14 cellular contexts compared by ENCODE assay signal in genomic region chr20:50521221-50521642, GRCh38. TPM values are rescaled to one million over a fixed set of nuclear protein-coding genes. Genes with fewer than 3 reads are reported as not detected.
DNase-seq lines count a peak whose midpoint lies in the region; ATAC-seq and TF ChIP-seq lines count a peak whose summit lies in the region.
"Had no signal": no experiment of that assay in that cellular context is flagged by ENCODE, and none has a peak within 500 bp of the region (broad histone marks: within the 10 kb centered on the region; RNA-seq: fewer than 3 reads in every experiment).

No MANE protein-coding gene starts in this region.

- CTCF ChIA-PET in activated B cell treated with CpG ODN at 0.5 μM for 24 hours (lab: Charles Lee), result interaction anchor here (1.4 to 1.5 kb wide), 2 partner anchors 15 to 55 kb away, joined by 3 to 5 read pairs; no protein-coding TSS in a partner anchor

- peak overlapping the region; percentile 96 for H3K27ac Mint-ChIP-seq in activated T-cell treated with anti-CD3 and anti-CD28 coated beads, Interleukin-2, amount 50 U/mL, for 24 hours
- H3K27ac Mint-ChIP-seq in activated B cell treated with CpG ODN at 0.5 μM for 24 hours (peak overlapping the region; percentile 96), immature natural killer cell (peak overlapping the region; percentile 73 to 91 (median 78))

- ATAC-seq in activated B cell treated with CpG ODN at 0.5 μM for 24 hours (ENCODE audit: low read depth), result no peak
- no peak for ATAC-seq in HG02798 (IDR thresholded peaks at IDR 0.05; ENCODE audit: poor library complexity, unreplicated experiment)
- no peak for ATAC-seq in HG03521 (IDR thresholded peaks at IDR 0.05; ENCODE audit: unreplicated experiment)
- ATAC-seq in GM18868 (IDR thresholded peaks at IDR 0.05; ENCODE audit: unreplicated experiment), result no peak

- POLR2A ChIA-PET in activated B cell treated with CpG ODN at 0.5 μM for 24 hours (lab: Charles Lee), result interaction anchor here (0.9 to 61.9 kb wide), 3 partner anchors 7 to 61 kb away, joined by 3 to 1679 read pairs (median 1679); partner anchors contain the start of gene PTPN1

- no peaks in the 10 kb centered on the region for H3K27me3 Mint-ChIP-seq in activated T-cell treated with anti-CD3 and anti-CD28 coated beads, Interleukin-2, amount 50 U/mL, for 24 hours
- H3K27me3 Mint-ChIP-seq in activated B cell treated with CpG ODN at 0.5 μM for 24 hours (no peaks in the 10 kb centered on the region), immature natural killer cell (ENCODE audit: low read depth in 3 of 3) (peaks cover 0 to 4% (median 0%) of the 10 kb centered on the region in 3 donors)

- no peak overlapping the region for H3K4me3 Mint-ChIP-seq in activated T-cell treated with anti-CD3 and anti-CD28 coated beads, Interleukin-2, amount 50 U/mL, for 24 hours
- H3K4me3 Mint-ChIP-seq in activated B cell treated with CpG ODN at 0.5 μM for 24 hours (peak overlapping the region; percentile 38), immature natural killer cell (peak overlapping the region in 3 of 5 donors; percentile 11 to 57 (median 34))

- no peak for DNase-seq in activated T-cell treated with anti-CD3 and anti-CD28 coated beads, Interleukin-2, amount 50 U/mL, for 24 hours
- DNase-seq in activated T-cell treated with anti-CD3 and anti-CD28 coated beads for 4 hours (no peak), activated B cell treated with CpG ODN at 0.5 μM for 24 hours (no peak), immature natural killer cell (no peak)
- DNase-seq in stimulated activated CD8-positive, alpha-beta memory T cell treated with anti-CD3 and anti-CD28 coated beads, Interleukin-4, amount 100 ng/mL, for 48 hours, result peak; percentile 14
- DNase-seq: colonic mucosa, DMS153, mesendoderm, NCI-H1694, NCI-H524 treated with DMSO at 0.1 percent for 48 hours, T-helper 9 cell had no signal

- H3K9me3 Mint-ChIP-seq in activated T-cell treated with anti-CD3 and anti-CD28 coated beads, Interleukin-2, amount 50 U/mL, for 24 hours, result no peaks in the 10 kb centered on the region
- H3K9me3 Mint-ChIP-seq in activated B cell treated with CpG ODN at 0.5 μM for 24 hours (no peaks in the 10 kb centered on the region), immature natural killer cell (no peaks in the 10 kb centered on the region)

- peaks cover 76% of the 10 kb centered on the region for H3K4me1 Mint-ChIP-seq in activated T-cell treated with anti-CD3 and anti-CD28 coated beads, Interleukin-2, amount 50 U/mL, for 24 hours (ENCODE audit: low read depth)
- H3K4me1 Mint-ChIP-seq in activated B cell treated with CpG ODN at 0.5 μM for 24 hours, result peaks cover 78% of the 10 kb centered on the region
- peaks cover 77 to 82% of the 10 kb centered on the region in 2 donors for H3K4me1 Mint-ChIP-seq in immature natural killer cell

- TF ChIP-seq CTCF in activated B cell treated with CpG ODN at 0.5 μM for 24 hours (IDR thresholded peaks at IDR 0.05), result no peak

- intact Hi-C loops in activated B cell treated with CpG ODN at 0.5 μM for 24 hours (cut with micrococcal nuclease), result no loop called here

- peaks cover 56% of the 10 kb centered on the region for H3K36me3 Mint-ChIP-seq in activated T-cell treated with anti-CD3 and anti-CD28 coated beads, Interleukin-2, amount 50 U/mL, for 24 hours (ENCODE audit: low read depth)
- peaks cover 56% of the 10 kb centered on the region for H3K36me3 Mint-ChIP-seq in activated B cell treated with CpG ODN at 0.5 μM for 24 hours (ENCODE audit: low read depth)
- no peaks in the 10 kb centered on the region for H3K36me3 Mint-ChIP-seq in immature natural killer cell

RNA-seq across cellular contexts. Expression of gene PTPN1, which starts 11.0 kb away (rescaled TPM):
- total RNA-seq in activated B cell treated with CpG ODN at 0.5 μM for 24 hours, result 212 and 227 TPM in 2 replicates
- polyA plus RNA-seq in immature natural killer cell, result 10 to 100 TPM; 18.4 to 38.3 (median 19.4) TPM
